22 cellular contexts compared by ENCODE assay signal in genomic region chr13:84702174-84702573, GRCh38.
"Had no signal": no experiment of that assay in that cellular context is flagged by ENCODE, and none has a peak within 500 bp of the region (broad histone marks: within the 10 kb centered on the region; RNA-seq: fewer than 3 reads in every experiment).

No MANE protein-coding gene starts in this region.

- H3K27ac Mint-ChIP-seq: dendritic cell treated with granulocyte-macrophage colony-stimulating factor and Interleukin-4, amounts not matched to agents 40 ng/mL and 50 ng/mL, for 4 days; effector memory CD8-positive, alpha-beta T cell; endodermal cell had no signal

- DNase-seq: colonic mucosa; cortex of kidney; dermis blood vessel endothelial cell; dorsolateral prefrontal cortex; effector CD4-positive, alpha-beta T cell; effector CD8-positive, alpha-beta T cell; effector memory CD4-positive, alpha-beta T cell; effector memory CD8-positive, alpha-beta T cell; endodermal cell; erythroblast; esophagus squamous epithelium; foreskin fibroblast; foreskin keratinocyte; foreskin melanocyte; gastrocnemius medialis; glutamatergic neuron; head of caudate nucleus; heart left ventricle; heart right ventricle had no signal

- H3K4me3 Mint-ChIP-seq: dendritic cell treated with granulocyte-macrophage colony-stimulating factor and Interleukin-4, amounts not matched to agents 40 ng/mL and 50 ng/mL, for 4 days; effector memory CD8-positive, alpha-beta T cell; endodermal cell had no signal

- ATAC-seq: effector memory CD8-positive, alpha-beta T cell; esophagus mucosa; foreskin keratinocyte; gastrocnemius medialis; gastroesophageal sphincter; heart left ventricle; heart right ventricle had no signal

- H3K27me3 Mint-ChIP-seq: dendritic cell treated with granulocyte-macrophage colony-stimulating factor and Interleukin-4, amounts not matched to agents 40 ng/mL and 50 ng/mL, for 4 days; effector memory CD8-positive, alpha-beta T cell had no signal

- H3K9me3 Mint-ChIP-seq: effector memory CD8-positive, alpha-beta T cell had no signal
